In the genomic region with DNA sequence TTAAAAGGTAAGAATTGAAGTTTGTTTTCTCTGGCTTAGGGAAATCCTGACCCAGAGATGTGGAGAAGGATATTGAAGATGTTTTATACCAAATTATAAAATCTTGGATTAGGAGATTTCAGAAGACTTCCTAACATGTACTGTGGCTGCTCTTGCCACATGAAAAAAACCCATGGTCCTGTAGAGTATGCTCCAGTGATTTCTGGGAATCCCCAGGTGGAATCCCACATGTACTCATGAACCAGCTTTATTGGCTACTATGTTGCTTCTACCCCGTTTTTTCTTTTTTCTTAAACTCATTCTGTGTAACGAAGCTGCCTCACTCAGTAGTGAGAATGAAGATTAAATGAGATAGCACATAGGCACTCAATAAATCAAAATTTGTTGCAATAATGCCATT, we compare ENCODE assay signal across 22 cellular contexts.
DNase-seq lines count a peak whose midpoint lies in the region; ATAC-seq, FAIRE-seq and TF ChIP-seq lines count a peak whose summit lies in the region.
"Had no signal": no experiment of that assay in that cellular context is flagged by ENCODE, and none has a peak within 500 bp of the region (broad histone marks: within the 10 kb centered on the region; RNA-seq: fewer than 3 reads in every experiment).

No MANE protein-coding gene starts in this region.

- H3K4me1 Mint-ChIP-seq in activated CD4-positive, alpha-beta T cell treated with anti-CD3 and anti-CD28 coated beads for 36 hours = peaks cover 43% of the 10 kb centered on the region
- H3K4me1 Mint-ChIP-seq in activated CD4-positive, alpha-beta T cell treated with anti-CD3 and anti-CD28 coated beads, Interleukin-2, amount 10 ng/mL, durations not matched to agents 7 days and 5 days = peaks cover 18% of the 10 kb centered on the region

- DNase-seq in activated CD4-positive, alpha-beta T cell treated with anti-CD3 and anti-CD28 coated beads for 36 hours = no peak
- no peak for DNase-seq in activated CD4-positive, alpha-beta T cell treated with anti-CD3 and anti-CD28 coated beads, Interleukin-2, amount 10 ng/mL, durations not matched to agents 7 days and 5 days
- DNase-seq in GM12892 (ENCODE audit: insufficient read length) = no peak
- DNase-seq in RCC 7860 (ENCODE audit: low spot score) = peak; percentile 29
- peak; percentile 76 for DNase-seq in kidney tubule cell (ENCODE audit: low spot score)
- DNase-seq in aorta = no peak
- DNase-seq: 8988T; activated CD4-positive, CD25-positive, alpha-beta regulatory T cell treated with anti-CD3 and anti-CD28 coated beads, Interleukin-2, amount 50 U/mL, for 72 hours; body of pancreas; CD8-positive, alpha-beta T cell; DMS153; heart right ventricle; IMR-90; left colon; NCI-H2081 treated with DMSO at 0.1 percent for 48 hours; nucleus accumbens; SHP77; SW 1271 had no signal

- H3K4me3 Mint-ChIP-seq in activated CD4-positive, alpha-beta T cell treated with anti-CD3 and anti-CD28 coated beads for 36 hours = no peak overlapping the region
- H3K4me3 Mint-ChIP-seq in activated CD4-positive, alpha-beta T cell treated with anti-CD3 and anti-CD28 coated beads, Interleukin-2, amount 10 ng/mL, durations not matched to agents 7 days and 5 days = no peak overlapping the region
- H3K4me3 Mint-ChIP-seq: CD8-positive, alpha-beta T cell had no signal

- 92 to 94% methylated on average over 2 of the region's 2 CpGs for WGBS in aorta, 2 donors
- WGBS in gastroesophageal sphincter (ENCODE audit: low coverage in 1 of 2), 2 donors = 96% methylated on average over 2 of the region's 2 CpGs; no CpG with 5 or more reads in 1 of the 2 donors

- FAIRE-seq in GM12892 (lab: Jason Lieb, UNC) (peak; percentile 36), RCC 7860 (lab: Jason Lieb, UNC) (no peak)

- H3K36me3 ChIP-seq in aorta (ENCODE audit: control insufficient read depth in 1 of 2, insufficient read depth in 2 of 2, low read length in 1 of 2) (no peaks in the 10 kb centered on the region), gastroesophageal sphincter (no peaks in the 10 kb centered on the region)
- H3K36me3 ChIP-seq: HAP-1, heart right ventricle, suprapubic skin had no signal

- H3K4me3 ChIP-seq in aorta (ENCODE audit: low read length in 2 of 2) (no peak overlapping the region), gastroesophageal sphincter (no peak overlapping the region)
- H3K4me3 ChIP-seq: body of pancreas, HAP-1, heart right ventricle, suprapubic skin had no signal

- no peak for ATAC-seq in activated CD4-positive, alpha-beta T cell treated with anti-CD3 and anti-CD28 coated beads for 36 hours
- ATAC-seq in aorta (ENCODE audit: low FRiP score) = no peak
- ATAC-seq in gastroesophageal sphincter = no peak
- no peak for ATAC-seq in HG02678 (IDR thresholded peaks at IDR 0.05; ENCODE audit: unreplicated experiment)
- ATAC-seq: body of pancreas; CD8-positive, alpha-beta T cell; left colon had no signal

- no peak for TF ChIP-seq POLR2A in GM12892 (IDR thresholded peaks at IDR 0.05; ENCODE audit: low read depth, low read length)
- TF ChIP-seq POLR2A in gastroesophageal sphincter (IDR thresholded peaks at IDR 0.05) = no peak

- peak overlapping the region; percentile 72 for H3K27ac Mint-ChIP-seq in activated CD4-positive, alpha-beta T cell treated with anti-CD3 and anti-CD28 coated beads for 36 hours
- no peak overlapping the region for H3K27ac Mint-ChIP-seq in activated CD4-positive, alpha-beta T cell treated with anti-CD3 and anti-CD28 coated beads, Interleukin-2, amount 10 ng/mL, durations not matched to agents 7 days and 5 days
- H3K27ac Mint-ChIP-seq: CD8-positive, alpha-beta T cell had no signal

- TF ChIP-seq CTCF in gastroesophageal sphincter (IDR thresholded peaks at IDR 0.05) = no peak

- H3K27ac ChIP-seq in aorta (ENCODE audit: low read depth in 1 of 2, low read length in 2 of 2) (no peak overlapping the region), gastroesophageal sphincter (no peak overlapping the region)
- H3K27ac ChIP-seq: body of pancreas, suprapubic skin had no signal

- CTCF ChIA-PET in activated CD4-positive, alpha-beta T cell treated with anti-CD3 and anti-CD28 coated beads for 36 hours (lab: Charles Lee) = interaction anchor here (2.7 kb wide), 1 partner anchor 13 kb away, joined by 9 read pairs; no protein-coding TSS in a partner anchor
- CTCF ChIA-PET in activated CD4-positive, alpha-beta T cell treated with anti-CD3 and anti-CD28 coated beads, Interleukin-2, amount 10 ng/mL, durations not matched to agents 7 days and 5 days (lab: Charles Lee) = interaction anchor here (1.1 kb wide), 1 partner anchor 24 kb away, joined by 3 read pairs; no protein-coding TSS in a partner anchor

- POLR2A ChIA-PET in activated CD4-positive, alpha-beta T cell treated with anti-CD3 and anti-CD28 coated beads for 36 hours (lab: Charles Lee) = no interaction called here
- POLR2A ChIA-PET in activated CD4-positive, alpha-beta T cell treated with anti-CD3 and anti-CD28 coated beads, Interleukin-2, amount 10 ng/mL, durations not matched to agents 7 days and 5 days (lab: Charles Lee) = no interaction called here

- H3K27me3 ChIP-seq in aorta (ENCODE audit: control insufficient read depth in 1 of 2, insufficient read depth in 2 of 2, low read length in 1 of 2) = no peaks in the 10 kb centered on the region
- no peaks in the 10 kb centered on the region for H3K27me3 ChIP-seq in gastroesophageal sphincter
- H3K27me3 ChIP-seq: body of pancreas, heart right ventricle, suprapubic skin had no signal

- TF ChIP-seq EP300 in gastroesophageal sphincter (IDR thresholded peaks at IDR 0.05) = no peak

- intact Hi-C loops in activated CD4-positive, alpha-beta T cell treated with anti-CD3 and anti-CD28 coated beads for 36 hours (cut with DNase I, micrococcal nuclease) = loop anchor here in 1 of 2 experiments (2.0 kb wide), 2 partner anchors 36 to 50 kb away; no protein-coding TSS in a partner anchor
- intact Hi-C loops in aorta (cut with DNase I) = no loop called here

- H3K9me3 Mint-ChIP-seq in activated CD4-positive, alpha-beta T cell treated with anti-CD3 and anti-CD28 coated beads for 36 hours (ENCODE audit: low read depth) = no peaks in the 10 kb centered on the region
- peaks cover 7% of the 10 kb centered on the region for H3K9me3 Mint-ChIP-seq in activated CD4-positive, alpha-beta T cell treated with anti-CD3 and anti-CD28 coated beads, Interleukin-2, amount 10 ng/mL, durations not matched to agents 7 days and 5 days
- H3K9me3 Mint-ChIP-seq: CD8-positive, alpha-beta T cell had no signal

- H3K27me3 Mint-ChIP-seq in activated CD4-positive, alpha-beta T cell treated with anti-CD3 and anti-CD28 coated beads for 36 hours = peaks cover 2% of the 10 kb centered on the region
- H3K27me3 Mint-ChIP-seq in activated CD4-positive, alpha-beta T cell treated with anti-CD3 and anti-CD28 coated beads, Interleukin-2, amount 10 ng/mL, durations not matched to agents 7 days and 5 days = no peaks in the 10 kb centered on the region

- H3K9me3 ChIP-seq in aorta (ENCODE audit: control insufficient read depth, low read length) (no peaks in the 10 kb centered on the region), gastroesophageal sphincter (no peaks in the 10 kb centered on the region)
- H3K9me3 ChIP-seq: body of pancreas, HAP-1, heart right ventricle, suprapubic skin had no signal

- H3K4me1 ChIP-seq in aorta (ENCODE audit: control insufficient read depth in 1 of 2, insufficient read depth in 2 of 2, low read length in 2 of 2) (peaks cover 0 to 9% of the 10 kb centered on the region in 2 donors), gastroesophageal sphincter (peaks cover 0 to 23% (median 5%) of the 10 kb centered on the region in 3 donors)
- H3K4me1 ChIP-seq: body of pancreas had no signal

- H3K36me3 Mint-ChIP-seq in activated CD4-positive, alpha-beta T cell treated with anti-CD3 and anti-CD28 coated beads for 36 hours (ENCODE audit: low read depth) = no peaks in the 10 kb centered on the region
- H3K36me3 Mint-ChIP-seq in activated CD4-positive, alpha-beta T cell treated with anti-CD3 and anti-CD28 coated beads, Interleukin-2, amount 10 ng/mL, durations not matched to agents 7 days and 5 days (ENCODE audit: low read depth) = peaks cover 5% of the 10 kb centered on the region
- H3K36me3 Mint-ChIP-seq: CD8-positive, alpha-beta T cell had no signal

Comparison
In these comparisons a context has a peak if more than half of its experiments do, and no peak if none do; other contexts are left out.
1. DNase-seq: peak in RCC 7860 (single experiment) and kidney tubule cell (single experiment); none in activated CD4-positive, alpha-beta T cell treated with anti-CD3 and anti-CD28 coated beads for 36 hours (single experiment), activated CD4-positive, alpha-beta T cell treated with anti-CD3 and anti-CD28 coated beads, Interleukin-2, amount 10 ng/mL, durations not matched to agents 7 days and 5 days (single experiment), GM12892 (single experiment) and aorta (0 of 2).